ENCODE assay signal across 16 cellular contexts in genomic region chr3:166510382-166510781, GRCh38.
"Had no signal": no experiment of that assay in that cellular context is flagged by ENCODE, and none has a peak within 500 bp of the region (broad histone marks: within the 10 kb centered on the region; RNA-seq: fewer than 3 reads in every experiment).

No MANE protein-coding gene starts in this region.

- H3K4me1 Mint-ChIP-seq: activated CD4-positive, alpha-beta memory T cell treated with anti-CD3 and anti-CD28 coated beads, Interleukin-2, amount 10 ng/mL, durations not matched to agents 7 days and 5 days; activated CD4-positive, alpha-beta T cell treated with anti-CD3 and anti-CD28 coated beads for 36 hours; neural crest cell had no signal

- DNase-seq: activated CD4-positive, alpha-beta memory T cell treated with anti-CD3 and anti-CD28 coated beads, Interleukin-2, amount 10 ng/mL, durations not matched to agents 7 days and 5 days; activated CD4-positive, alpha-beta T cell treated with anti-CD3 and anti-CD28 coated beads for 36 hours; activated naive CD4-positive, alpha-beta T cell treated with anti-CD3 and anti-CD28 coated beads, Interleukin-2, amount 50 U/mL, for 16 hours; activated T-cell treated with anti-CD3 and anti-CD28 coated beads, Interleukin-2, amount 50 U/mL, for 72 hours; adrenal gland; effector CD8-positive, alpha-beta T cell; heart left ventricle; kidney; left ventricle myocardium superior; mesenchymal stem cell; pancreas; stimulated activated CD4-positive, alpha-beta T cell treated with anti-CD3 and anti-CD28 coated beads, Interleukin-4, amount 100 ng/mL, for 1 hour; stimulated activated CD8-positive, alpha-beta memory T cell treated with anti-CD3 and anti-CD28 coated beads, Interleukin-4, amount 100 ng/mL, for 48 hours; stimulated activated naive CD8-positive, alpha-beta T cell treated with anti-CD3 and anti-CD28 coated beads, Interleukin-15, Interleukin-2, amounts not matched to agents 100 U/mL and 50 U/mL, for 24 hours had no signal

- H3K9me3 ChIP-seq: adrenal gland, pancreas had no signal

- ATAC-seq: activated CD4-positive, alpha-beta T cell treated with anti-CD3 and anti-CD28 coated beads for 36 hours; activated T-cell treated with anti-CD3 and anti-CD28 coated beads, Interleukin-2, amount 50 U/mL, for 72 hours; heart left ventricle; left ventricle myocardium superior; pancreas; stimulated activated naive CD8-positive, alpha-beta T cell treated with anti-CD3 and anti-CD28 coated beads, Interleukin-15, Interleukin-2, amounts not matched to agents 100 U/mL and 50 U/mL, for 24 hours had no signal

- H3K4me3 ChIP-seq: adrenal gland, coronary artery, heart left ventricle, pancreas had no signal

- H3K27me3 Mint-ChIP-seq: activated CD4-positive, alpha-beta memory T cell treated with anti-CD3 and anti-CD28 coated beads, Interleukin-2, amount 10 ng/mL, durations not matched to agents 7 days and 5 days; activated CD4-positive, alpha-beta T cell treated with anti-CD3 and anti-CD28 coated beads for 36 hours had no signal

- H3K4me3 Mint-ChIP-seq: activated CD4-positive, alpha-beta memory T cell treated with anti-CD3 and anti-CD28 coated beads, Interleukin-2, amount 10 ng/mL, durations not matched to agents 7 days and 5 days; activated CD4-positive, alpha-beta T cell treated with anti-CD3 and anti-CD28 coated beads for 36 hours; activated T-cell treated with anti-CD3 and anti-CD28 coated beads, Interleukin-2, amount 50 U/mL, for 72 hours; neural crest cell had no signal

- H3K27ac Mint-ChIP-seq: activated CD4-positive, alpha-beta memory T cell treated with anti-CD3 and anti-CD28 coated beads, Interleukin-2, amount 10 ng/mL, durations not matched to agents 7 days and 5 days; activated CD4-positive, alpha-beta T cell treated with anti-CD3 and anti-CD28 coated beads for 36 hours; activated T-cell treated with anti-CD3 and anti-CD28 coated beads, Interleukin-2, amount 50 U/mL, for 72 hours had no signal

- H3K27ac ChIP-seq: adrenal gland, coronary artery, heart left ventricle, pancreas had no signal

- H3K4me1 ChIP-seq: adrenal gland, heart left ventricle, pancreas had no signal

- H3K36me3 ChIP-seq: adrenal gland, heart left ventricle, pancreas had no signal

- H3K27me3 ChIP-seq: adrenal gland, heart left ventricle, pancreas had no signal
